ENCODE assay signal across 28 cellular contexts in genomic region chr7:85062651-85063050, GRCh38.
"Had no signal": no experiment of that assay in that cellular context is flagged by ENCODE, and none has a peak within 500 bp of the region (broad histone marks: within the 10 kb centered on the region; RNA-seq: fewer than 3 reads in every experiment).

No MANE protein-coding gene starts in this region.

- H3K4me1 Mint-ChIP-seq: stimulated activated effector memory CD8-positive, alpha-beta T cell treated with anti-CD3 and anti-CD28 coated beads, Interleukin-12 subunit alpha, Interleukin-12 subunit beta, amount 100 ng/mL, for 72 hours; stimulated activated memory B cell treated with anti-CD40 and anti-IgM and Interleukin-4, amounts not matched to agents 10 μg/mL and 1 μg/mL and 100 μg/mL, for 72 hours; stimulated activated naive B cell treated with anti-CD40 and anti-IgM and Interleukin-4, amounts not matched to agents 10 μg/mL and 1 μg/mL and 100 μg/mL, for 72 hours; stimulated activated naive CD8-positive, alpha-beta T cell treated with anti-CD3 and anti-CD28 coated beads, Interleukin-15, amount 100 ng/mL, for 72 hours had no signal

- H3K27me3 ChIP-seq: stomach, suprapubic skin, testis, tibial artery, tibial nerve, transverse colon, upper lobe of left lung, upper lobe of right lung, uterus, vagina had no signal

- H3K4me1 ChIP-seq: suprapubic skin, transverse colon, upper lobe of left lung, uterus, vagina had no signal

- H3K9me3 Mint-ChIP-seq: stimulated activated memory B cell treated with anti-CD40 and anti-IgM and Interleukin-4, amounts not matched to agents 10 μg/mL and 1 μg/mL and 100 μg/mL, for 72 hours; stimulated activated naive B cell treated with anti-CD40 and anti-IgM and Interleukin-4, amounts not matched to agents 10 μg/mL and 1 μg/mL and 100 μg/mL, for 72 hours; stimulated activated naive CD8-positive, alpha-beta T cell treated with anti-CD3 and anti-CD28 coated beads, Interleukin-15, amount 100 ng/mL, for 72 hours; stimulated activated naive CD8-positive, alpha-beta T cell treated with anti-CD3 and anti-CD28 coated beads, Interleukin-15, Interleukin-2, amounts not matched to agents 100 ng/mL and 50 ng/mL, for 24 hours had no signal

- H3K27ac Mint-ChIP-seq: stimulated activated effector memory CD8-positive, alpha-beta T cell treated with anti-CD3 and anti-CD28 coated beads, Interleukin-12 subunit alpha, Interleukin-12 subunit beta, amount 100 ng/mL, for 72 hours; stimulated activated memory B cell treated with anti-CD40 and anti-IgM and Interleukin-4, amounts not matched to agents 10 μg/mL and 1 μg/mL and 100 μg/mL, for 72 hours; stimulated activated naive B cell treated with anti-CD40 and anti-IgM and Interleukin-4, amounts not matched to agents 10 μg/mL and 1 μg/mL and 100 μg/mL, for 72 hours; stimulated activated naive CD8-positive, alpha-beta T cell treated with anti-CD3 and anti-CD28 coated beads, Interleukin-15, amount 100 ng/mL, for 72 hours; stimulated activated naive CD8-positive, alpha-beta T cell treated with anti-CD3 and anti-CD28 coated beads, Interleukin-15, Interleukin-2, amounts not matched to agents 100 ng/mL and 50 ng/mL, for 24 hours; type B pancreatic cell had no signal

- FAIRE-seq: urothelium cell line had no signal

- H3K27ac ChIP-seq: stomach, suprapubic skin, testis, thoracic aorta, tibial artery, tibial nerve, transverse colon, upper lobe of left lung, upper lobe of right lung, uterus, vagina had no signal

- H3K9me3 ChIP-seq: stomach, suprapubic skin, testis, thoracic aorta, tibial artery, tibial nerve, transverse colon, upper lobe of left lung, upper lobe of right lung, uterus, vagina had no signal

- DNase-seq: stimulated activated CD4-positive, alpha-beta T cell treated with anti-CD3 and anti-CD28 coated beads, Interleukin-2, amount 100 ng/mL, for 48 hours; stimulated activated CD4-positive, alpha-beta T cell treated with anti-CD3 and anti-CD28 coated beads, Interleukin-4, amount 100 ng/mL, for 1 hour; stimulated activated CD4-positive, alpha-beta T cell treated with anti-CD3 and anti-CD28 coated beads, Interleukin-4, amount 100 ng/mL, for 24 hours; stimulated activated CD4-positive, alpha-beta T cell treated with anti-CD3 and anti-CD28 coated beads, Interleukin-4, amount 100 ng/mL, for 4 hours; stimulated activated CD8-positive, alpha-beta memory T cell treated with anti-CD3 and anti-CD28 coated beads, Interleukin-4, amount 100 ng/mL, for 48 hours; stimulated activated naive B cell treated with anti-CD40 and anti-IgM and Interleukin-4, amounts not matched to agents 10 μg/mL and 1 μg/mL and 100 μg/mL, for 72 hours; stimulated activated naive CD4-positive, alpha-beta T cell; stimulated activated naive CD4-positive, alpha-beta T cell treated with Interleukin-2 at 50 U/mL for 16 hours; stimulated activated naive CD8-positive, alpha-beta T cell treated with anti-CD3 and anti-CD28 coated beads, Interleukin-15, amount 100 ng/mL, for 72 hours; stimulated activated naive CD8-positive, alpha-beta T cell treated with anti-CD3 and anti-CD28 coated beads, Interleukin-15, Interleukin-2, amounts not matched to agents 100 U/mL and 50 U/mL, for 24 hours; stomach; substantia nigra; testis; tibial artery; transverse colon; trophoblast cell; upper lobe of left lung; upper lobe of right lung; uterus had no signal

- H3K4me3 Mint-ChIP-seq: stimulated activated effector memory CD8-positive, alpha-beta T cell treated with anti-CD3 and anti-CD28 coated beads, Interleukin-12 subunit alpha, Interleukin-12 subunit beta, amount 100 ng/mL, for 72 hours; stimulated activated memory B cell treated with anti-CD40 and anti-IgM and Interleukin-4, amounts not matched to agents 10 μg/mL and 1 μg/mL and 100 μg/mL, for 72 hours; stimulated activated naive B cell treated with anti-CD40 and anti-IgM and Interleukin-4, amounts not matched to agents 10 μg/mL and 1 μg/mL and 100 μg/mL, for 72 hours; stimulated activated naive CD8-positive, alpha-beta T cell treated with anti-CD3 and anti-CD28 coated beads, Interleukin-15, amount 100 ng/mL, for 72 hours; stimulated activated naive CD8-positive, alpha-beta T cell treated with anti-CD3 and anti-CD28 coated beads, Interleukin-15, Interleukin-2, amounts not matched to agents 100 ng/mL and 50 ng/mL, for 24 hours; type B pancreatic cell had no signal

- H3K4me3 ChIP-seq: stomach, suprapubic skin, testis, thoracic aorta, tibial artery, tibial nerve, transverse colon, upper lobe of left lung, upper lobe of right lung, uterus, vagina had no signal

- H3K36me3 Mint-ChIP-seq: stimulated activated effector memory CD8-positive, alpha-beta T cell treated with anti-CD3 and anti-CD28 coated beads, Interleukin-12 subunit alpha, Interleukin-12 subunit beta, amount 100 ng/mL, for 72 hours; stimulated activated memory B cell treated with anti-CD40 and anti-IgM and Interleukin-4, amounts not matched to agents 10 μg/mL and 1 μg/mL and 100 μg/mL, for 72 hours; stimulated activated naive B cell treated with anti-CD40 and anti-IgM and Interleukin-4, amounts not matched to agents 10 μg/mL and 1 μg/mL and 100 μg/mL, for 72 hours had no signal

- H3K27me3 Mint-ChIP-seq: stimulated activated memory B cell treated with anti-CD40 and anti-IgM and Interleukin-4, amounts not matched to agents 10 μg/mL and 1 μg/mL and 100 μg/mL, for 72 hours; stimulated activated naive B cell treated with anti-CD40 and anti-IgM and Interleukin-4, amounts not matched to agents 10 μg/mL and 1 μg/mL and 100 μg/mL, for 72 hours; stimulated activated naive CD8-positive, alpha-beta T cell treated with anti-CD3 and anti-CD28 coated beads, Interleukin-15, Interleukin-2, amounts not matched to agents 100 ng/mL and 50 ng/mL, for 24 hours; type B pancreatic cell had no signal

- H3K36me3 ChIP-seq: stomach, suprapubic skin, thoracic aorta, tibial artery, tibial nerve, transverse colon, upper lobe of left lung, upper lobe of right lung, uterus, vagina had no signal
